ENCODE assay signal across 7 cellular contexts in the genomic region with DNA sequence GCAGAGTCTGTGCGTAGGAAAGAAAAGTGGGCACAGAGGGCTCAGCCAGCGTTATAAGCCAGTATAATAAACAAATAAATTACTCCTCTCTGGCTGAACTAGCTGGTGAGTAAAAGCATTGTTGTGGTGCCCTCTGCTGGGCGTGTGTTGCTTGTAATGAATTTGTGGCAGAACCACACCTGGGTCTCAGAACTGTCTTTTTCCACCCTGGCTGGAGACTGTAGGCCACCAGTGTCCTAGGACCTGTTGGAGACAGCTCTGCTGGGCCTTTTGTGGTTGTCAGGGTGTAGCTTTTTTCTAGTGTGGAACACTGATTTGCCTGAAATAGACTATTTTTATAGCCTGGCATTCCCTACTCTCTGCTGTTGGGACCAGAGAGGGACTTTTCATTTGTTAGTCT.
DNase-seq lines count a peak whose midpoint lies in the region; ATAC-seq and TF ChIP-seq lines count a peak whose summit lies in the region.

No MANE protein-coding gene starts in this region.

- H3K4me1 ChIP-seq in OCI-LY1 (ENCODE audit: insufficient read depth, low read length, severe bottlenecking) (no peaks in the 10 kb centered on the region), fibroblast of lung (ENCODE audit: control insufficient read depth, extremely low read depth, insufficient read depth, low read length) (no peaks in the 10 kb centered on the region), suprapubic skin (peaks cover 4% of the 10 kb centered on the region)

- H3K27ac Mint-ChIP-seq in neural crest cell (ENCODE audit: unreplicated experiment), result no peak overlapping the region

- no peaks in the 10 kb centered on the region for H3K36me3 Mint-ChIP-seq in neural crest cell (ENCODE audit: low read depth)

- no peak overlapping the region for H3K4me3 Mint-ChIP-seq in neural crest cell

- H4K20me1 ChIP-seq in OCI-LY1 (ENCODE audit: insufficient read depth, low read length), result no peaks in the 10 kb centered on the region
- H4K20me1 ChIP-seq in fibroblast of lung (ENCODE audit: control insufficient read depth, extremely low read depth, insufficient read depth, low read length), result no peaks in the 10 kb centered on the region

- DNase-seq in activated T-cell treated with anti-CD3 and anti-CD28 coated beads, Interleukin-2, amount 50 U/mL, for 1 hour, result peak; percentile 50
- peak; percentile 42 to 66 for DNase-seq in fibroblast of lung (ENCODE audit: low read depth in 2 of 2)
- DNase-seq in neural crest cell (ENCODE audit: low read depth, low spot score), result peak; percentile 74
- DNase-seq in suprapubic skin (ENCODE audit: low spot score in 2 of 2), result peak in 1 of 2 donors; percentile 75

- H3K4me3 ChIP-seq in OCI-LY1 (ENCODE audit: low read depth, low read length, poor library complexity, severe bottlenecking) (no peak overlapping the region), fibroblast of lung (replicated peaks in 1 of 4; ENCODE audit: control extremely low read depth in 1 of 4, insufficient read depth in 1 of 4, low read depth in 3 of 4, low read length in 4 of 4) (no peak overlapping the region), suprapubic skin (no peak overlapping the region)

- no peaks in the 10 kb centered on the region for H3K4me1 Mint-ChIP-seq in neural crest cell

- TF ChIP-seq POLR2A in suprapubic skin (IDR thresholded peaks at IDR 0.05), result no peak

- H3K36me3 ChIP-seq in OCI-LY1 (ENCODE audit: insufficient read depth, low read length), result no peaks in the 10 kb centered on the region
- no peaks in the 10 kb centered on the region for H3K36me3 ChIP-seq in fibroblast of lung (ENCODE audit: control insufficient read depth, insufficient read depth, low read length)
- H3K36me3 ChIP-seq in suprapubic skin, result no peaks in the 10 kb centered on the region

- H3K79me2 ChIP-seq in OCI-LY1 (ENCODE audit: insufficient read depth, low read length), result no peaks in the 10 kb centered on the region
- no peaks in the 10 kb centered on the region for H3K79me2 ChIP-seq in fibroblast of lung (ENCODE audit: control insufficient read depth, insufficient read depth, low read length)

- 2% methylated on average over 3 of the region's 3 CpGs for whole genome bisulfite sequencing in suprapubic skin

- H3K4me2 ChIP-seq in OCI-LY1 (ENCODE audit: low read length) (no peak overlapping the region), fibroblast of lung (ENCODE audit: extremely low read depth, insufficient read depth, low read length) (no peak overlapping the region)

- no peak overlapping the region for H3K9ac ChIP-seq in OCI-LY1 (ENCODE audit: low read length)
- no peak overlapping the region for H3K9ac ChIP-seq in fibroblast of lung (ENCODE audit: insufficient read depth, low read length)

- H3K9me3 ChIP-seq in OCI-LY1 (ENCODE audit: low read length), result no peaks in the 10 kb centered on the region
- H3K9me3 ChIP-seq in fibroblast of lung (ENCODE audit: control insufficient read depth, insufficient read depth, low read depth, low read length), result no peaks in the 10 kb centered on the region
- H3K9me3 ChIP-seq in suprapubic skin, result no peaks in the 10 kb centered on the region

- H3K9me3 Mint-ChIP-seq in neural crest cell, result no peaks in the 10 kb centered on the region

- H2AFZ ChIP-seq in OCI-LY1 (ENCODE audit: low read length), result no peak overlapping the region
- no peak overlapping the region for H2AFZ ChIP-seq in fibroblast of lung (ENCODE audit: low read length)

- no peaks in the 10 kb centered on the region for H3K9me2 ChIP-seq in OCI-LY1 (ENCODE audit: low read depth, low read length)

- H3K27me3 ChIP-seq in OCI-LY1 (ENCODE audit: insufficient read depth, low read length) (no peaks in the 10 kb centered on the region), fibroblast of lung (ENCODE audit: control insufficient read depth, insufficient read depth, low read length) (no peaks in the 10 kb centered on the region), suprapubic skin (no peaks in the 10 kb centered on the region)

- no peak overlapping the region for H3K27ac ChIP-seq in OCI-LY1 (ENCODE audit: low read depth, low read length, poor library complexity, severe bottlenecking)
- no peak overlapping the region for H3K27ac ChIP-seq in fibroblast of lung (ENCODE audit: insufficient read depth, low read length)
- no peak overlapping the region for H3K27ac ChIP-seq in suprapubic skin

- TF ChIP-seq CTCF in GM12872 (IDR thresholded peaks at IDR 0.05; ENCODE audit: insufficient read depth, low read depth, low read length), result peak; percentile 77
- TF ChIP-seq CTCF in OCI-LY1 (IDR thresholded peaks at IDR 0.05; ENCODE audit: low read length), result peak; percentile 64
- TF ChIP-seq CTCF in fibroblast of lung (conservative IDR thresholded peaks at IDR 0.05 in 1 of 2, IDR thresholded peaks at IDR 0.05 in 1 of 2; ENCODE audit: low read depth in 1 of 2, low read length in 2 of 2), result peak; percentile 69 to 75
- peak; percentile 88 for TF ChIP-seq CTCF in neural crest cell (conservative IDR thresholded peaks at IDR 0.05)
- TF ChIP-seq CTCF in suprapubic skin (IDR thresholded peaks at IDR 0.05), result peak; percentile 21 to 57

- no peak for TF ChIP-seq EP300 in suprapubic skin (IDR thresholded peaks at IDR 0.05)

- H3K27me3 Mint-ChIP-seq in neural crest cell (ENCODE audit: low read depth), result no peaks in the 10 kb centered on the region

- H3F3A ChIP-seq in OCI-LY1 (ENCODE audit: insufficient read depth, low read length), result no peaks in the 10 kb centered on the region

- peak; percentile 59 for ATAC-seq in HG03565 (IDR thresholded peaks at IDR 0.05; ENCODE audit: unreplicated experiment)
